13 cellular contexts compared by ENCODE assay signal in genomic region chr2:150410809-150411208, GRCh38.
DNase-seq lines count a peak whose midpoint lies in the region; ATAC-seq, FAIRE-seq and TF ChIP-seq lines count a peak whose summit lies in the region.
"Had no signal": no experiment of that assay in that cellular context is flagged by ENCODE, and none has a peak within 500 bp of the region (broad histone marks: within the 10 kb centered on the region; RNA-seq: fewer than 3 reads in every experiment).

No MANE protein-coding gene starts in this region.

- peak overlapping the region; percentile 15; the same call in 1 of the 2 replicates for H2AFZ ChIP-seq in GM23248

- no peak overlapping the region for H3K27ac ChIP-seq in GM23248
- H3K27ac ChIP-seq in RWPE2 (ENCODE audit: poor library complexity, severe bottlenecking), result no peak overlapping the region
- H3K27ac ChIP-seq in pancreas, result no peak overlapping the region

- H3K9me3 ChIP-seq in GM23248 (ENCODE audit: low read depth) (no peaks in the 10 kb centered on the region), RWPE2 (ENCODE audit: severe bottlenecking) (no peaks in the 10 kb centered on the region), pancreas (no peaks in the 10 kb centered on the region)

- ATAC-seq in RWPE2 (ENCODE audit: low read depth) (peak; percentile 80), pancreas (peak in 3 of 4 donors; percentile 25 to 68 (median 46)), HG03432 (IDR thresholded peaks at IDR 0.05; ENCODE audit: unreplicated experiment) (no peak)
- ATAC-seq: activated CD8-positive, alpha-beta T cell treated with anti-CD3 and anti-CD28 coated beads, Interleukin-2, amount 10 ng/mL, durations not matched to agents 7 days and 5 days; stimulated activated naive CD8-positive, alpha-beta T cell treated with anti-CD3 and anti-CD28 coated beads, Interleukin-15, amount 100 ng/mL, for 72 hours had no signal

- FAIRE-seq in pancreas (lab: Jason Lieb, UNC), result no peak

- intact Hi-C loops in pancreas (cut with DNase I), result no loop called here

- H3K79me2 ChIP-seq in GM23248 (ENCODE audit: insufficient read depth), result no peaks in the 10 kb centered on the region

- no peaks in the 10 kb centered on the region for H3K9me2 ChIP-seq in GM23248 (ENCODE audit: insufficient read depth)

- H3K4me1 ChIP-seq in GM23248 (ENCODE audit: insufficient read depth), result peaks cover 13% of the 10 kb centered on the region
- peaks cover 5% of the 10 kb centered on the region for H3K4me1 ChIP-seq in RWPE2 (ENCODE audit: insufficient read depth, poor library complexity, severe bottlenecking)
- no peaks in the 10 kb centered on the region for H3K4me1 ChIP-seq in pancreas

- H3K36me3 ChIP-seq in GM23248 (ENCODE audit: low read depth), result no peaks in the 10 kb centered on the region
- H3K36me3 ChIP-seq in RWPE2 (ENCODE audit: low read depth), result no peaks in the 10 kb centered on the region
- H3K36me3 ChIP-seq in pancreas, result no peaks in the 10 kb centered on the region

- H3K27me3 ChIP-seq in GM23248 (replicated peaks; ENCODE audit: insufficient read depth) (no peaks in the 10 kb centered on the region), RWPE2 (ENCODE audit: insufficient read depth, poor library complexity, severe bottlenecking) (no peaks in the 10 kb centered on the region), pancreas (no peaks in the 10 kb centered on the region)

- H3K4me2 ChIP-seq in GM23248 (ENCODE audit: unreplicated experiment), result peak overlapping the region; percentile 3

- H3K9ac ChIP-seq in GM23248, result no peak overlapping the region

- in situ Hi-C loops in GM23248 (cut with MboI), result no loop called here

- WGBS in GM23248 (ENCODE audit: low coverage in 1 of 2, low lambda C conversion rate in 2 of 2, missing lambda C conversion rate in 2 of 2), 2 experiments, result 86 to 88% methylated on average over 3 of the region's 3 CpGs
- WGBS in pancreas, 2 donors, result 50 to 60% methylated on average over 3 of the region's 3 CpGs

- no peaks in the 10 kb centered on the region for H3F3A ChIP-seq in GM23248 (ENCODE audit: insufficient read depth)

- H3K4me3 ChIP-seq in GM23248 (no peak overlapping the region), RWPE2 (ENCODE audit: severe bottlenecking) (no peak overlapping the region), fibroblast of the aortic adventitia (ENCODE audit: low read depth, low read length) (no peak overlapping the region), pancreas (no peak overlapping the region)
- H3K4me3 ChIP-seq: lung had no signal

- no peaks in the 10 kb centered on the region for H4K20me1 ChIP-seq in GM23248 (ENCODE audit: insufficient read depth)

- DNase-seq in GM23248, result peak; percentile 14
- DNase-seq in RWPE2 (ENCODE audit: low spot score), result no peak
- DNase-seq in fibroblast of the aortic adventitia (ENCODE audit: low read depth), result peak; percentile 60
- no peak for DNase-seq in pancreas
- DNase-seq in NCI-H1105 (lab: John Stamatoyannopoulos, UW), result no peak
- no peak for DNase-seq in NAMALWA (ENCODE audit: low spot score)
- no peak for DNase-seq in AML-193 (lab: John Stamatoyannopoulos, UW)
- DNase-seq: activated CD8-positive, alpha-beta T cell treated with anti-CD3 and anti-CD28 coated beads, Interleukin-2, amount 10 ng/mL, durations not matched to agents 7 days and 5 days; DMS79 treated with DMSO at 0.1 percent for 48 hours; NCI-H2107; stimulated activated naive CD8-positive, alpha-beta T cell treated with anti-CD3 and anti-CD28 coated beads, Interleukin-15, amount 100 ng/mL, for 72 hours had no signal

- TF ChIP-seq CTCF in RWPE2 (IDR thresholded peaks at IDR 0.05; ENCODE audit: poor library complexity, severe bottlenecking), result no peak
- no peak for TF ChIP-seq CTCF in fibroblast of the aortic adventitia (IDR thresholded peaks at IDR 0.05; ENCODE audit: insufficient read depth, low read length)
- no peak for TF ChIP-seq CTCF in pancreas (IDR thresholded peaks at IDR 0.05)

Comparison
In these comparisons a context has a peak if more than half of its experiments do, and no peak if none do; other contexts are left out.
1. DNase-seq: peak in GM23248 (single experiment) and fibroblast of the aortic adventitia (single experiment); none in RWPE2 (single experiment), pancreas (0 of 6), NCI-H1105 (single experiment), NAMALWA (single experiment) and AML-193 (0 of 2).